19 cellular contexts compared by ENCODE assay signal in genomic region chr19:5268801-5269200, GRCh38.
"Had no signal": no experiment of that assay in that cellular context is flagged by ENCODE, and none has a peak within 500 bp of the region (broad histone marks: within the 10 kb centered on the region; RNA-seq: fewer than 3 reads in every experiment).

No MANE protein-coding gene starts in this region.

- H3K4me3 ChIP-seq: adrenal gland, left lung, psoas muscle, smooth muscle cell, stomach, upper lobe of left lung had no signal

- H3K9me3 Mint-ChIP-seq: activated naive CD4-positive, alpha-beta T cell treated with anti-CD3 and anti-CD28 coated beads, Interleukin-2, amount 50 U/mL, for 72 hours; activated T-helper 1 cell treated with anti-CD3 and anti-CD28 coated beads, Interleukin-12 subunit alpha, Interleukin-12 subunit beta, Interleukin-2, Interleukin-4 antibody, amounts not matched to agents 30 ng/mL and 10 ng/mL and 1 ng/mL, durations not matched to agents 14 hours and 24 hours and 36 hours; effector memory CD8-positive, alpha-beta T cell had no signal

- H3K27ac ChIP-seq: adrenal gland, left lung, psoas muscle, stomach, upper lobe of left lung, VCaP had no signal

- H3K4me3 Mint-ChIP-seq: activated T-helper 1 cell treated with anti-CD3 and anti-CD28 coated beads, Interleukin-12 subunit alpha, Interleukin-12 subunit beta, Interleukin-2, Interleukin-4 antibody, amounts not matched to agents 30 ng/mL and 10 ng/mL and 1 ng/mL, durations not matched to agents 14 hours and 24 hours and 36 hours; effector memory CD8-positive, alpha-beta T cell; T-helper 17 cell had no signal

- H3K9me3 ChIP-seq: adrenal gland, left lung, psoas muscle, stomach, upper lobe of left lung had no signal

- ATAC-seq: activated naive CD4-positive, alpha-beta T cell treated with anti-CD3 and anti-CD28 coated beads, Interleukin-2, amount 50 U/mL, for 72 hours; effector memory CD8-positive, alpha-beta T cell; left lung; psoas muscle; sciatic nerve; T-helper 17 cell had no signal

- H3K36me3 Mint-ChIP-seq: activated naive CD4-positive, alpha-beta T cell treated with anti-CD3 and anti-CD28 coated beads, Interleukin-2, amount 50 U/mL, for 72 hours had no signal

- H3K4me1 ChIP-seq: adrenal gland, left lung, psoas muscle, stomach, upper lobe of left lung had no signal

- H3K27me3 ChIP-seq: adrenal gland, left lung, stomach, upper lobe of left lung had no signal

- H3K4me1 Mint-ChIP-seq: T-helper 17 cell had no signal

- DNase-seq: activated CD4-positive, alpha-beta T cell treated with anti-CD3 and anti-CD28 coated beads for 1 hour; activated CD4-positive, alpha-beta T cell treated with anti-CD3 and anti-CD28 coated beads, Interleukin-2, amount 50 U/mL, for 48 hours; activated gamma-delta T cell treated with Interleukin-2 at 50 U/mL for 16 hours; effector memory CD8-positive, alpha-beta T cell; hippocampal formation; kidney; mammary epithelial cell; stimulated activated CD4-positive, alpha-beta T cell treated with anti-CD3 and anti-CD28 coated beads, Interleukin-4, amount 100 ng/mL, for 1 hour; stomach; T-helper 17 cell had no signal

- H3K27ac Mint-ChIP-seq: activated naive CD4-positive, alpha-beta T cell treated with anti-CD3 and anti-CD28 coated beads, Interleukin-2, amount 50 U/mL, for 72 hours; activated T-helper 1 cell treated with anti-CD3 and anti-CD28 coated beads, Interleukin-12 subunit alpha, Interleukin-12 subunit beta, Interleukin-2, Interleukin-4 antibody, amounts not matched to agents 30 ng/mL and 10 ng/mL and 1 ng/mL, durations not matched to agents 14 hours and 24 hours and 36 hours; T-helper 17 cell had no signal
